Comparison of ENCODE assay signal across 1 cellular context in genomic region chr1:54249798-54250497, GRCh38.
TF ChIP-seq lines count a peak whose summit lies in the region.

No MANE protein-coding gene starts in this region.

TF ChIP-seq in GM23338, 12 proteins besides CTCF, POLR2A, EP300 and RAD21 (continued from another document):
- TF ChIP-seq CREB1 (CRISPR knock-in tag; IDR thresholded peaks at IDR 0.05; ENCODE audit: low read depth), result no peak
